ENCODE assay signal across 1 cellular context in genomic region chr3:5389057-5389456, GRCh38.
TF ChIP-seq lines count a peak whose summit lies in the region.

No MANE protein-coding gene starts in this region.

TF ChIP-seq in HepG2, 621 proteins besides CTCF, POLR2A, EP300 and RAD21 (continued from another document):
- TF ChIP-seq ZBTB37 (CRISPR knock-in tag; IDR thresholded peaks at IDR 0.05) = no peak
- no peak for TF ChIP-seq ZNF7 (CRISPR knock-in tag; IDR thresholded peaks at IDR 0.05)
- no peak for TF ChIP-seq ZBTB38 (CRISPR knock-in tag; IDR thresholded peaks at IDR 0.05)
- TF ChIP-seq TRIM24 (CRISPR knock-in tag; IDR thresholded peaks at IDR 0.05) = no peak
- TF ChIP-seq TCF12 (IDR thresholded peaks at IDR 0.05) = no peak
- no peak for TF ChIP-seq TCF12 (CRISPR knock-in tag; IDR thresholded peaks at IDR 0.05)
- TF ChIP-seq HMG20A (CRISPR knock-in tag; IDR thresholded peaks at IDR 0.05; ENCODE audit: borderline replicate concordance) = no peak
- TF ChIP-seq ZNF589 (CRISPR knock-in tag; conservative IDR thresholded peaks at IDR 0.05) = no peak
- no peak for TF ChIP-seq HOXA5 (CRISPR knock-in tag; IDR thresholded peaks at IDR 0.05)
- no peak for TF ChIP-seq CENPT (CRISPR knock-in tag; IDR thresholded peaks at IDR 0.05; ENCODE audit: low read depth)
- no peak for TF ChIP-seq NCOA2 (CRISPR knock-in tag; IDR thresholded peaks at IDR 0.05)
TF ChIP-seq in HepG2: peak in this region for 0.
